Comparison of ENCODE assay signal across 10 cellular contexts in the genomic region with DNA sequence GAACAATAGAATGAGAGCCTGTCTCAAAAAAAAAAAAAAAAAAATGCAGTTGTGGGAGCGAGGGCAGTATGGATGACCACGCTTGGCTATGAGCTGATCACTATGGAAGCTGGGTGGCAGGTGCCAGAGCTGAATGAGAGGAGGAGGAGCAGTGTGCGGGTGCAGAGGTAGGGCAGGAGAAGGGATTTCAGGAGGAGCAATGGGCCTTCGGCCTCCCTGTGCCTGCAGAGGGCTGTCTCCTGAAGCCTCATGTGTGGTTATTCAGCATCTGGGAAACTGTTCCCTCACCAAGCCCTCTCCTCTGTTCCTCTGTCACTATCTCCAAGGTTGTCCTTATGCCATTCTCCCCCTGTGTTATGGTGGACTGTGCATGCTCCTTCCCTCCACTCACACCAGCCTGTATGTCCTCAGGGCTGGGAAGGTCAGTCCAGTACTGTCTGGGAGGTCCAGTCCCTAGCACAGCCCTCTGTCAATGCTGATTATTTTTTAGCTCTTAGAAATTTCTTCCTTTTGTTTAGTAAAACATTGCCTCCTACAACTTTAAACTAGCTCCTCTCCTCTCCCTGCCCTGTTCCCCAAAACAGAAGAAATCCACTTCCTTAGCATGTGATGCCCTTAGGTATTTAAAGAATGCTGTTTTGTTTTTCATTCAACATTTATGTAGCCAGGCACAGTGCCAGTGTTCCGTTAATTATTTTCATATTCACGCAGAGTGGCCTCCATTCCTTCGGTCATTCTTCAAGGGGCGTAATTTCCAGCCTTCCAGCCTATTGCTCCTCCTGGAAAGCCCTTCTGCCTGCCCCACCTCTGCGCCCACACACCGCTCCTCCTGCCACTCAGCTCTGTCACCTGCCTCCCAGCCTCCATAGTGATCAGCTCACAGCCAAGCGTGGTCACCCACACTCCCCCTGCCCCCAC. TPM values are rescaled to one million over a fixed set of nuclear protein-coding genes. Genes with fewer than 3 reads are reported as not detected.
DNase-seq lines count a peak whose midpoint lies in the region; ATAC-seq, FAIRE-seq and TF ChIP-seq lines count a peak whose summit lies in the region.
"Had no signal": no experiment of that assay in that cellular context is flagged by ENCODE, and none has a peak within 500 bp of the region (broad histone marks: within the 10 kb centered on the region; RNA-seq: fewer than 3 reads in every experiment).

No MANE protein-coding gene starts in this region.

- no peak overlapping the region for H3K4me3 ChIP-seq in keratinocyte (ENCODE audit: control insufficient read depth in 2 of 3, extremely low read depth in 1 of 3, insufficient read depth in 2 of 3, low read depth in 1 of 3, low read length in 3 of 3)
- no peak overlapping the region for H3K4me3 ChIP-seq in CD8-positive, alpha-beta memory T cell (ENCODE audit: low read length)

- no peak for ATAC-seq in GM21526 (IDR thresholded peaks at IDR 0.05; ENCODE audit: low FRiP score, unreplicated experiment)
- ATAC-seq in HG03039 (IDR thresholded peaks at IDR 0.05; ENCODE audit: unreplicated experiment): no peak
- ATAC-seq in HG03175 (IDR thresholded peaks at IDR 0.05; ENCODE audit: unreplicated experiment): no peak

- H3K9me3 ChIP-seq in keratinocyte (ENCODE audit: control insufficient read depth, low read depth, low read length): no peaks in the 10 kb centered on the region
- H3K9me3 ChIP-seq in CD8-positive, alpha-beta memory T cell (ENCODE audit: low read length): no peaks in the 10 kb centered on the region

- no peak overlapping the region for H3K27ac Mint-ChIP-seq in CD8-positive, alpha-beta memory T cell

- peak; percentile 29 for FAIRE-seq in keratinocyte (lab: Jason Lieb, UNC)

- no peaks in the 10 kb centered on the region for H4K20me1 ChIP-seq in keratinocyte (ENCODE audit: control insufficient read depth, extremely low read depth, insufficient read depth, low read length)

- peaks cover 10% of the 10 kb centered on the region for H3K4me1 ChIP-seq in keratinocyte (ENCODE audit: control insufficient read depth, extremely low read depth, insufficient read depth, low read length)
- H3K4me1 ChIP-seq in CD8-positive, alpha-beta memory T cell (ENCODE audit: insufficient read depth, low read length): no peaks in the 10 kb centered on the region

- H3K9me3 Mint-ChIP-seq in CD8-positive, alpha-beta memory T cell: no peaks in the 10 kb centered on the region
- H3K9me3 Mint-ChIP-seq: naive B cell had no signal

- no peaks in the 10 kb centered on the region for H3K4me1 Mint-ChIP-seq in CD8-positive, alpha-beta memory T cell
- H3K4me1 Mint-ChIP-seq: naive B cell had no signal

- no peaks in the 10 kb centered on the region for H3K27me3 ChIP-seq in keratinocyte (ENCODE audit: control insufficient read depth, extremely low read depth, insufficient read depth, low read length)
- H3K27me3 ChIP-seq in CD8-positive, alpha-beta memory T cell (ENCODE audit: insufficient read depth, low read length, poor library complexity, severe bottlenecking): no peaks in the 10 kb centered on the region

- H2AFZ ChIP-seq in keratinocyte (ENCODE audit: control insufficient read depth, low read length): peak overlapping the region; percentile 76

- no peaks in the 10 kb centered on the region for H3K36me3 ChIP-seq in keratinocyte (ENCODE audit: control insufficient read depth in 2 of 2, extremely low read depth in 1 of 2, insufficient read depth in 2 of 2, low read length in 2 of 2)
- no peaks in the 10 kb centered on the region for H3K36me3 ChIP-seq in CD8-positive, alpha-beta memory T cell (ENCODE audit: insufficient read depth, low read length)

- POLR2A ChIA-PET in CD8-positive, alpha-beta memory T cell (lab: Charles Lee): interaction anchor here (0.6 kb wide), 1 partner anchor 36 kb away, joined by 4 read pairs; no protein-coding TSS in a partner anchor

- H3K36me3 Mint-ChIP-seq in CD8-positive, alpha-beta memory T cell: no peaks in the 10 kb centered on the region
- H3K36me3 Mint-ChIP-seq: naive B cell had no signal

- CTCF ChIA-PET in CD8-positive, alpha-beta memory T cell (lab: Charles Lee): interaction anchor here (1.3 kb wide), 1 partner anchor 24 kb away, joined by 3 read pairs; no protein-coding TSS in a partner anchor

- H3K27ac ChIP-seq in keratinocyte (ENCODE audit: control insufficient read depth, insufficient read depth, low read length): no peak overlapping the region
- no peak overlapping the region for H3K27ac ChIP-seq in CD8-positive, alpha-beta memory T cell (ENCODE audit: low read depth, low read length)

- no peak overlapping the region for H3K9ac ChIP-seq in keratinocyte (ENCODE audit: control insufficient read depth, extremely low read depth, insufficient read depth, low read length)

- peaks cover 0 to 8% of the 10 kb centered on the region in 2 donors for H3K27me3 Mint-ChIP-seq in CD8-positive, alpha-beta memory T cell

- no peaks in the 10 kb centered on the region for H3K9me1 ChIP-seq in keratinocyte (ENCODE audit: control insufficient read depth, extremely low read depth, insufficient read depth, low read length)

- H3K4me3 Mint-ChIP-seq in CD8-positive, alpha-beta memory T cell: no peak overlapping the region
- H3K4me3 Mint-ChIP-seq: naive B cell had no signal

- DNase-seq in HCEC 1CT: peak; percentile 68
- DNase-seq in astrocyte of the hippocampus (ENCODE audit: low read depth, low spot score): peak; percentile 76
- DNase-seq in keratinocyte (ENCODE audit: low read depth, low spot score): no peak
- peak; percentile 38 for DNase-seq in stromal cell of bone marrow (ENCODE audit: low read depth)
- no peak for DNase-seq in CD8-positive, alpha-beta memory T cell
- DNase-seq: naive B cell, NCI-H1436 treated with DMSO at 0.1 percent for 48 hours had no signal

- TF ChIP-seq CTCF in keratinocyte (optimal IDR thresholded peaks at IDR 0.05 in 1 of 3, IDR thresholded peaks at IDR 0.05 in 1 of 3, conservative IDR thresholded peaks at IDR 0.05 in 1 of 3; ENCODE audit: extremely low read depth in 1 of 3, insufficient read depth in 2 of 3, low read length in 3 of 3): no peak

- H3K79me2 ChIP-seq in keratinocyte (ENCODE audit: control insufficient read depth, insufficient read depth, low read length): no peaks in the 10 kb centered on the region

- H3K4me2 ChIP-seq in keratinocyte (ENCODE audit: control insufficient read depth, extremely low read depth, insufficient read depth, low read depth, low read length): peak overlapping the region; percentile 8

- dilution Hi-C loops in keratinocyte (cut with MboI; ENCODE audit: extremely low pct_ligation_motif_present, low sequenced_read_pairs): no loop called here

RNA-seq across cellular contexts. Expression of gene CNBD2, which starts 48.9 kb away (rescaled TPM):
- polyA plus RNA-seq in keratinocyte: 1.7 to 3.9 TPM (median 3.0 TPM) in 3 replicates
- polyA plus RNA-seq in keratinocyte (2011; ENCODE audit: low read depth): 2.4 TPM
- 2.4 and 2.7 TPM in 2 replicates for polyA plus RNA-seq in keratinocyte (2011; cell fraction: cytosol; rRNA removed)
- 4.8 and 8.9 TPM in 2 replicates for polyA plus RNA-seq in keratinocyte (2011; cell fraction: nucleus; rRNA removed)
- 1.3 and 7.4 TPM in 2 replicates for polyA plus RNA-seq in keratinocyte (2012; ENCODE audit: low replicate concordance)
- polyA minus RNA-seq in keratinocyte: 1.2 to 1.6 TPM in 2 of 3 replicates, not detected in the other
- not detected for polyA minus RNA-seq in keratinocyte (2011; cell fraction: cytosol; rRNA and poly(A)+ RNA removed)
- 2.1 and 2.2 TPM in 2 replicates for polyA minus RNA-seq in keratinocyte (2011; cell fraction: nucleus; rRNA and poly(A)+ RNA removed)
- total RNA-seq in CD8-positive, alpha-beta memory T cell: 1 to 10 TPM; 3.7 to 5.4 TPM
- 9.5 TPM for polyA plus RNA-seq in CD8-positive, alpha-beta memory T cell

Comparison
In these comparisons a context has a peak if more than half of its experiments do, and no peak if none do; other contexts are left out.
1. DNase-seq: peak in HCEC 1CT (single experiment), astrocyte of the hippocampus (single experiment) and stromal cell of bone marrow (single experiment); none in keratinocyte (single experiment) and CD8-positive, alpha-beta memory T cell (0 of 5).